ENCODE assay signal across 13 cellular contexts in genomic region chr16:73064996-73065349, GRCh38. TPM values are rescaled to one million over a fixed set of nuclear protein-coding genes. Genes with fewer than 3 reads are reported as not detected.
A peak's percentile ranks its signal among the peaks of the same experiment; 100 is the strongest.
DNase-seq lines count a peak whose midpoint lies in the region; ATAC-seq and TF ChIP-seq lines count a peak whose summit lies in the region.
"Had no signal": no experiment of that assay in that cellular context is flagged by ENCODE, and none has a peak within 500 bp of the region (broad histone marks: within the 10 kb centered on the region; RNA-seq: fewer than 3 reads in every experiment).

No MANE protein-coding gene starts in this region.

- ATAC-seq in lower lobe of right lung (no peak), HG02571 (IDR thresholded peaks at IDR 0.05; ENCODE audit: unreplicated experiment) (no peak), omental fat pad (ENCODE audit: low FRiP score) (no peak)
- ATAC-seq: effector memory CD8-positive, alpha-beta T cell had no signal

- H3K27ac Mint-ChIP-seq in HFFc6, result peak overlapping the region; percentile 90
- peak overlapping the region; percentile 97 for H3K27ac Mint-ChIP-seq in dendritic cell treated with granulocyte-macrophage colony-stimulating factor and Interleukin-4, amounts not matched to agents 40 ng/mL and 50 ng/mL, for 4 days
- no peak overlapping the region for H3K27ac Mint-ChIP-seq in activated CD4-positive, alpha-beta memory T cell treated with anti-CD3 and anti-CD28 coated beads, Interleukin-2, amount 10 ng/mL, durations not matched to agents 7 days and 5 days
- H3K27ac Mint-ChIP-seq: activated CD4-positive, alpha-beta memory T cell treated with anti-CD3 and anti-CD28 coated beads for 36 hours; effector memory CD8-positive, alpha-beta T cell had no signal

- H3K36me3 Mint-ChIP-seq in HFFc6 (ENCODE audit: low read depth), result no peaks in the 10 kb centered on the region
- no peaks in the 10 kb centered on the region for H3K36me3 Mint-ChIP-seq in dendritic cell treated with granulocyte-macrophage colony-stimulating factor and Interleukin-4, amounts not matched to agents 40 ng/mL and 50 ng/mL, for 4 days (ENCODE audit: low read depth)
- no peaks in the 10 kb centered on the region for H3K36me3 Mint-ChIP-seq in activated CD4-positive, alpha-beta memory T cell treated with anti-CD3 and anti-CD28 coated beads, Interleukin-2, amount 10 ng/mL, durations not matched to agents 7 days and 5 days (ENCODE audit: low read depth)
- H3K36me3 Mint-ChIP-seq: activated CD4-positive, alpha-beta memory T cell treated with anti-CD3 and anti-CD28 coated beads for 36 hours had no signal

- CTCF ChIA-PET in activated CD4-positive, alpha-beta memory T cell treated with anti-CD3 and anti-CD28 coated beads, Interleukin-2, amount 10 ng/mL, durations not matched to agents 7 days and 5 days (lab: Charles Lee), result no interaction called here

- WGBS in smooth muscle cell (ENCODE audit: low lambda C conversion rate), result 0% methylated on average over 20 of the region's 20 CpGs

- intact Hi-C loops in dendritic cell treated with granulocyte-macrophage colony-stimulating factor and Interleukin-4, amounts not matched to agents 40 ng/mL and 50 ng/mL, for 4 days (cut with micrococcal nuclease), result loop anchor here (5.0 kb wide), 1 partner anchor 87 kb away; no protein-coding TSS in a partner anchor
- intact Hi-C loops in lower lobe of right lung (cut with DNase I), result no loop called here

- POLR2A ChIA-PET in activated CD4-positive, alpha-beta memory T cell treated with anti-CD3 and anti-CD28 coated beads, Interleukin-2, amount 10 ng/mL, durations not matched to agents 7 days and 5 days (lab: Charles Lee), result no interaction called here

- H3K4me1 Mint-ChIP-seq in HFFc6 (ENCODE audit: low read depth), result peaks cover 89% of the 10 kb centered on the region
- peaks cover 84% of the 10 kb centered on the region for H3K4me1 Mint-ChIP-seq in dendritic cell treated with granulocyte-macrophage colony-stimulating factor and Interleukin-4, amounts not matched to agents 40 ng/mL and 50 ng/mL, for 4 days (ENCODE audit: low read depth)
- H3K4me1 Mint-ChIP-seq in activated CD4-positive, alpha-beta memory T cell treated with anti-CD3 and anti-CD28 coated beads, Interleukin-2, amount 10 ng/mL, durations not matched to agents 7 days and 5 days, result peaks cover 4% of the 10 kb centered on the region

- TF ChIP-seq CTCF in HFFc6 (IDR thresholded peaks at IDR 0.05), result no peak
- TF ChIP-seq CTCF in lower lobe of right lung (IDR thresholded peaks at IDR 0.05), result no peak
- no peak for TF ChIP-seq CTCF in smooth muscle cell (IDR thresholded peaks at IDR 0.05; ENCODE audit: borderline replicate concordance, insufficient read depth, poor library complexity, severe bottlenecking)
- no peak for TF ChIP-seq CTCF in omental fat pad (IDR thresholded peaks at IDR 0.05)

- no peak overlapping the region for H3K9ac ChIP-seq in smooth muscle cell (ENCODE audit: low read depth)

- H3K27me3 ChIP-seq in lower lobe of right lung (ENCODE audit: low read depth) (peaks cover 64% of the 10 kb centered on the region), smooth muscle cell (ENCODE audit: low read depth) (peaks cover 69% of the 10 kb centered on the region)
- H3K27me3 ChIP-seq: vagina had no signal

- H2AFZ ChIP-seq in smooth muscle cell (ENCODE audit: low read depth), result peak overlapping the region; percentile 43

- no peaks in the 10 kb centered on the region for H3K36me3 ChIP-seq in lower lobe of right lung
- no peaks in the 10 kb centered on the region for H3K36me3 ChIP-seq in smooth muscle cell (ENCODE audit: low read depth)
- H3K36me3 ChIP-seq: vagina had no signal

- no peaks in the 10 kb centered on the region for H4K20me1 ChIP-seq in smooth muscle cell (ENCODE audit: low read depth)

- peak overlapping the region; percentile 95 for H3K4me3 Mint-ChIP-seq in HFFc6
- peak overlapping the region; percentile 60 for H3K4me3 Mint-ChIP-seq in dendritic cell treated with granulocyte-macrophage colony-stimulating factor and Interleukin-4, amounts not matched to agents 40 ng/mL and 50 ng/mL, for 4 days
- no peak overlapping the region for H3K4me3 Mint-ChIP-seq in activated CD4-positive, alpha-beta memory T cell treated with anti-CD3 and anti-CD28 coated beads, Interleukin-2, amount 10 ng/mL, durations not matched to agents 7 days and 5 days
- H3K4me3 Mint-ChIP-seq: activated CD4-positive, alpha-beta memory T cell treated with anti-CD3 and anti-CD28 coated beads for 36 hours; effector memory CD8-positive, alpha-beta T cell had no signal

- H3K4me3 ChIP-seq in lower lobe of right lung (peak overlapping the region; percentile 40), smooth muscle cell (peak overlapping the region; percentile 36)

- peak overlapping the region; percentile 86 for H3K4me2 ChIP-seq in smooth muscle cell

- no peaks in the 10 kb centered on the region for H3K27me3 Mint-ChIP-seq in HFFc6 (ENCODE audit: insufficient read depth)
- peaks cover 55% of the 10 kb centered on the region for H3K27me3 Mint-ChIP-seq in dendritic cell treated with granulocyte-macrophage colony-stimulating factor and Interleukin-4, amounts not matched to agents 40 ng/mL and 50 ng/mL, for 4 days
- H3K27me3 Mint-ChIP-seq in activated CD4-positive, alpha-beta memory T cell treated with anti-CD3 and anti-CD28 coated beads, Interleukin-2, amount 10 ng/mL, durations not matched to agents 7 days and 5 days, result peaks cover 61% of the 10 kb centered on the region

- no peaks in the 10 kb centered on the region for H3K9me3 Mint-ChIP-seq in HFFc6
- H3K9me3 Mint-ChIP-seq in dendritic cell treated with granulocyte-macrophage colony-stimulating factor and Interleukin-4, amounts not matched to agents 40 ng/mL and 50 ng/mL, for 4 days, result no peaks in the 10 kb centered on the region
- H3K9me3 Mint-ChIP-seq in activated CD4-positive, alpha-beta memory T cell treated with anti-CD3 and anti-CD28 coated beads, Interleukin-2, amount 10 ng/mL, durations not matched to agents 7 days and 5 days, result no peaks in the 10 kb centered on the region
- H3K9me3 Mint-ChIP-seq: activated CD4-positive, alpha-beta memory T cell treated with anti-CD3 and anti-CD28 coated beads for 36 hours; effector memory CD8-positive, alpha-beta T cell had no signal

- H3F3A ChIP-seq in smooth muscle cell (ENCODE audit: low read depth), result peaks cover 29% of the 10 kb centered on the region

- H3K4me1 ChIP-seq in lower lobe of right lung (peaks cover 51% of the 10 kb centered on the region), smooth muscle cell (ENCODE audit: low read depth) (peaks cover 55% of the 10 kb centered on the region)

- H3K79me2 ChIP-seq in smooth muscle cell (ENCODE audit: low read depth), result no peaks in the 10 kb centered on the region

- H3K9me3 ChIP-seq in lower lobe of right lung (no peaks in the 10 kb centered on the region), smooth muscle cell (replicated peaks; ENCODE audit: low read depth) (no peaks in the 10 kb centered on the region)
- H3K9me3 ChIP-seq: vagina had no signal

- H3K27ac ChIP-seq in lower lobe of right lung, result peak overlapping the region; percentile 53
- H3K27ac ChIP-seq in smooth muscle cell (ENCODE audit: low read depth), result no peak overlapping the region
- H3K27ac ChIP-seq: vagina had no signal

- no peak for DNase-seq in HFFc6
- no peak for DNase-seq in lower lobe of right lung
- no peak for DNase-seq in smooth muscle cell (lab: John Stamatoyannopoulos, UW; ENCODE audit: unreplicated experiment)
- DNase-seq in activated CD4-positive, alpha-beta T cell treated with anti-CD3 and anti-CD28 coated beads, Interleukin-2, amount 50 U/mL, for 4 hours, result no peak
- no peak for DNase-seq in activated CD4-positive, alpha-beta memory T cell treated with anti-CD3 and anti-CD28 coated beads, Interleukin-2, amount 10 ng/mL, durations not matched to agents 7 days and 5 days
- DNase-seq in omental fat pad (ENCODE audit: low spot score), result no peak
- DNase-seq: activated CD4-positive, alpha-beta memory T cell treated with anti-CD3 and anti-CD28 coated beads for 36 hours; activated naive CD4-positive, alpha-beta T cell treated with anti-CD3 and anti-CD28 coated beads, Interleukin-2, amount 50 U/mL, for 16 hours; effector memory CD8-positive, alpha-beta T cell; NCI-H1105 treated with DMSO at 0.1 percent for 48 hours had no signal

RNA-seq across cellular contexts. Expression of gene ZFHX3, which starts 17.0 kb away (rescaled TPM):
- 10 to 100 TPM; 14.5 to 25.8 (median 15.8) TPM for total RNA-seq in HFFc6 (2021; fragmentation: NEBNext Ultra II Directional; extraction: Animal tissue kit (Norgen Biotek cat#: 25700))
- 29.3 TPM for total RNA-seq in lower lobe of right lung
- 6.5 and 9.8 TPM in 2 replicates for total RNA-seq in smooth muscle cell
- 3.1 and 5.0 TPM in 2 replicates for polyA plus RNA-seq in smooth muscle cell
- total RNA-seq in activated CD4-positive, alpha-beta memory T cell treated with anti-CD3 and anti-CD28 coated beads, Interleukin-2, amount 10 ng/mL, durations not matched to agents 7 days and 5 days, result under 1 TPM; 0.38 to 0.43 TPM
- total RNA-seq in omental fat pad, result 10 to 100 TPM; 11.8 to 35.2 (median 13.7) TPM
